Comparison of ENCODE assay signal across 14 cellular contexts in the genomic region with DNA sequence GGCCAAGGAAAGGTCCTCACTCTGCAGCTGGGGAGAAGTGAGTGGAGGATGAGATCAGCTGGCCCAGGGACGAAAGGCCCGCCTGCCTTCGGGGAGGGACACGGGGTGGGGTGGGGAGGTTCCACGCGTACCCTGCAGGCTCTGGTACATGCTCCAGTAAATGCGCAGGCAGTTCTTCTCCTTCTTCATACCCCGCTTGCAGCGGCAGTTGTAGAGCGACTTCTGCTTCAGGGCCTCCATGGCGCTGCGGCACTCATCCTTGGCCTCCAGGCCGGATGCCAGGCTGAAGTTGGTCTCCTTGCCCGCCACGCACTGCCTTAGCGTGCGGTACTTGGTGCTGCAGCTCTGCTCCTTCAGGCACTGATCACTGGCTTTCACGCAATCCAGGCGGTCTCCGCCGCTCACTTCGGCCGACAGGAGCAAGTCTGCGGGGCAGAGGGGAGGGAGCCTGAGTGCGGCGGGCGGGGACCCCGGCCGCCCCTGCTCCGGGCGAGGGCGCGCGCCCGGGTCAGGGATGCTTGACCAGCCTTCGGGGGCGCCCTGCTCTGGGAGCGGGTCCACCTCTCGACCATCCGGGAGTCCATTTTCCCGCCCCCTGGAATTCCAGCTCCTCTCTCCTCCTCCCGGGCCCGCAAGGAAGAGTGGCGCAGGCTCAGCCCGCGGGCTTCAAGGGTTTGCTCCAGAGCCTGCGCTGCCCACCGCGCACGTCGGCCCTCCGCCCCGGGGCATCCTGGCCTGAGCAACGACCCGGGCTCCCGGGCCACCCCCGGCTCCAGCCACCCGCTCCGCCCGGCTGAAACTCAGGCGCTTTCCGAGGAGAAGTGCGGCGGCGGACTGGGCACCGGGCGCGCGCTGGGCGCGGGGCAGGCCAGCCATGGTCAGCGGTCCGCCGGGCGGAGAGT. TPM values are rescaled to one million over a fixed set of nuclear protein-coding genes. Genes with fewer than 3 reads are reported as not detected.
DNase-seq lines count a peak whose midpoint lies in the region; ATAC-seq and TF ChIP-seq lines count a peak whose summit lies in the region.
"Had no signal": no experiment of that assay in that cellular context is flagged by ENCODE, and none has a peak within 500 bp of the region (broad histone marks: within the 10 kb centered on the region; RNA-seq: fewer than 3 reads in every experiment).

No MANE protein-coding gene starts in this region.

- TF ChIP-seq EP300 in SK-N-SH (IDR thresholded peaks at IDR 0.05; ENCODE audit: borderline replicate concordance in 1 of 2, low read depth in 1 of 2, low read length in 1 of 2): no peak

- H3K4me3 ChIP-seq in SK-N-SH (ENCODE audit: low read depth in 2 of 2, low read length in 1 of 2) (peak overlapping the region; percentile 53 to 57; a peak in 3 of 4 replicates), right cardiac atrium (ENCODE audit: low read length) (peak overlapping the region; percentile 75), parathyroid adenoma (ENCODE audit: low read depth, low read length) (peak overlapping the region; percentile 61)

- H3K36me3 ChIP-seq in SK-N-SH (replicated peaks in 1 of 2; ENCODE audit: control insufficient read depth in 1 of 2, insufficient read depth in 2 of 2, low read length in 1 of 2) (no peaks in the 10 kb centered on the region), parathyroid adenoma (ENCODE audit: control insufficient read depth, insufficient read depth, low read length) (no peaks in the 10 kb centered on the region)

- H4K20me1 ChIP-seq in SK-N-SH (ENCODE audit: insufficient read depth): no peaks in the 10 kb centered on the region

- DNase-seq in AG08396 (ENCODE audit: low spot score) (peak; percentile 22), SK-N-SH (peak; percentile 73), right cardiac atrium (peak; percentile 51 to 81 (median 72)), HK-2 (ENCODE audit: unreplicated experiment) (no peak), kidney glomerular epithelial cell (lab: John Stamatoyannopoulos, UW) (no peak)
- DNase-seq: activated CD8-positive, alpha-beta memory T cell treated with anti-CD3 and anti-CD28 coated beads, Interleukin-2, amount 50 U/mL, for 4 hours; CD8-positive, alpha-beta T cell; NCI-H1436 treated with DMSO at 0.1 percent for 48 hours had no signal

- H3K9me3 ChIP-seq in SK-N-SH: no peaks in the 10 kb centered on the region
- H3K9me3 ChIP-seq in right cardiac atrium (ENCODE audit: control insufficient read depth, low read length): no peaks in the 10 kb centered on the region
- no peaks in the 10 kb centered on the region for H3K9me3 ChIP-seq in parathyroid adenoma (ENCODE audit: control insufficient read depth, low read length)

- H3K4me1 ChIP-seq in SK-N-SH (ENCODE audit: control insufficient read depth in 1 of 2, insufficient read depth in 2 of 2, low read depth in 1 of 2, low read length in 1 of 2) (peaks cover 4 to 22% of the 10 kb centered on the region in 2 experiments; a peak in 1 of 4 replicates), right cardiac atrium (ENCODE audit: control insufficient read depth, insufficient read depth, low read length) (no peaks in the 10 kb centered on the region), parathyroid adenoma (peaks cover 6% of the 10 kb centered on the region)

- intact Hi-C loops in right cardiac atrium (cut with DNase I): loop anchor here in 1 of 4 donors (10.0 kb wide), 1 partner anchor 326 kb away; no protein-coding TSS in a partner anchor

- no peak overlapping the region for H3K9ac ChIP-seq in SK-N-SH
- H3K9ac ChIP-seq in parathyroid adenoma: no peak overlapping the region

- peaks cover 41% of the 10 kb centered on the region for H3K27me3 ChIP-seq in SK-N-SH (ENCODE audit: insufficient read depth)
- no peaks in the 10 kb centered on the region for H3K27me3 ChIP-seq in right cardiac atrium (ENCODE audit: control insufficient read depth, insufficient read depth)
- no peaks in the 10 kb centered on the region for H3K27me3 ChIP-seq in parathyroid adenoma (ENCODE audit: control insufficient read depth, insufficient read depth, low read length)

- H3K4me2 ChIP-seq in SK-N-SH (peak overlapping the region; percentile 87), parathyroid adenoma (ENCODE audit: low read length) (peak overlapping the region; percentile 90)

- POLR2A ChIA-PET in SK-N-SH (lab: Yijun Ruan, JAX): no interaction called here

- WGBS in SK-N-SH (ENCODE audit: low lambda C conversion rate): 81% methylated on average over 18 of the region's 75 CpGs
- WGBS in right cardiac atrium: 15% methylated on average over 75 of the region's 75 CpGs

- TF ChIP-seq CTCF in SK-N-SH (IDR thresholded peaks at IDR 0.05) (no peak), parathyroid adenoma (IDR thresholded peaks at IDR 0.05) (no peak)

- H3K27ac ChIP-seq in SK-N-SH (ENCODE audit: low read depth in 2 of 2, low read length in 1 of 2) (no peak overlapping the region), right cardiac atrium (ENCODE audit: low read length) (no peak overlapping the region), parathyroid adenoma (no peak overlapping the region)

- H3K79me2 ChIP-seq in SK-N-SH (ENCODE audit: insufficient read depth) (no peaks in the 10 kb centered on the region), parathyroid adenoma (no peaks in the 10 kb centered on the region)

- peak; percentile 44 to 46 for ATAC-seq in right cardiac atrium
- ATAC-seq in GM21447 (IDR thresholded peaks at IDR 0.05; ENCODE audit: unreplicated experiment): no peak
- no peak for ATAC-seq in GM19452 (IDR thresholded peaks at IDR 0.05; ENCODE audit: unreplicated experiment)
- ATAC-seq: CD8-positive, alpha-beta T cell; stimulated activated effector memory CD8-positive, alpha-beta T cell treated with anti-CD3 and anti-CD28 coated beads, Interleukin-12 subunit alpha, Interleukin-12 subunit beta, amount 100 ng/mL, for 72 hours had no signal

- H3K9me2 ChIP-seq in SK-N-SH: no peaks in the 10 kb centered on the region

- CTCF ChIA-PET in SK-N-SH (lab: Yijun Ruan, JAX): interaction anchor here (2.1 to 3.4 kb wide), 3 partner anchors 17 to 564 kb away, joined by 6 to 13 read pairs (median 13); no protein-coding TSS in a partner anchor

- H2AFZ ChIP-seq in SK-N-SH (ENCODE audit: low read depth) (no peak overlapping the region), parathyroid adenoma (peak overlapping the region; percentile 47)

- H3F3A ChIP-seq in SK-N-SH (replicated peaks; ENCODE audit: insufficient read depth): no peaks in the 10 kb centered on the region

- no peak for TF ChIP-seq RAD21 in SK-N-SH (IDR thresholded peaks at IDR 0.05; ENCODE audit: low read length)

TF ChIP-seq in SK-N-SH, 30 proteins besides CTCF, POLR2A, EP300 and RAD21 (continues in another document):
- TF ChIP-seq, protein P1, sequence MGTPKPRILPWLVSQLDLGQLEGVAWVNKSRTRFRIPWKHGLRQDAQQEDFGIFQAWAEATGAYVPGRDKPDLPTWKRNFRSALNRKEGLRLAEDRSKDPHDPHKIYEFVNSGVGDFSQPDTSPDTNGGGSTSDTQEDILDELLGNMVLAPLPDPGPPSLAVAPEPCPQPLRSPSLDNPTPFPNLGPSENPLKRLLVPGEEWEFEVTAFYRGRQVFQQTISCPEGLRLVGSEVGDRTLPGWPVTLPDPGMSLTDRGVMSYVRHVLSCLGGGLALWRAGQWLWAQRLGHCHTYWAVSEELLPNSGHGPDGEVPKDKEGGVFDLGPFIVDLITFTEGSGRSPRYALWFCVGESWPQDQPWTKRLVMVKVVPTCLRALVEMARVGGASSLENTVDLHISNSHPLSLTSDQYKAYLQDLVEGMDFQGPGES (IDR thresholded peaks at IDR 0.05; ENCODE audit: low read depth, low read length): no peak
- TF ChIP-seq SIN3A (IDR thresholded peaks at IDR 0.05; ENCODE audit: borderline replicate concordance, low read depth, low read length) (no peak), SMC3 (IDR thresholded peaks at IDR 0.05; ENCODE audit: low read depth, low read length) (no peak), RCOR1 (IDR thresholded peaks at IDR 0.05; ENCODE audit: low read length) (no peak), MXI1 (IDR thresholded peaks at IDR 0.05; ENCODE audit: low read depth, low read length) (no peak), JUND (IDR thresholded peaks at IDR 0.05) (no peak), GATA2 (CRISPR knock-in tag; IDR thresholded peaks at IDR 0.05) (no peak), FOXM1 (IDR thresholded peaks at IDR 0.05; ENCODE audit: low read depth) (no peak), NFIC (IDR thresholded peaks at IDR 0.05; ENCODE audit: borderline replicate concordance) (no peak), FOXJ3 (CRISPR knock-in tag; IDR thresholded peaks at IDR 0.05) (no peak), GABPA (IDR thresholded peaks at IDR 0.05; ENCODE audit: low read depth) (no peak), NRF1 (IDR thresholded peaks at IDR 0.05; ENCODE audit: low read depth, low read length) (no peak), CHD2 (IDR thresholded peaks at IDR 0.05; ENCODE audit: low read length, partially characterized antibody) (no peak), RFX5 (IDR thresholded peaks at IDR 0.05; ENCODE audit: low read length) (no peak), TCF12 (IDR thresholded peaks at IDR 0.05) (no peak)
- TF ChIP-seq, protein P2, sequence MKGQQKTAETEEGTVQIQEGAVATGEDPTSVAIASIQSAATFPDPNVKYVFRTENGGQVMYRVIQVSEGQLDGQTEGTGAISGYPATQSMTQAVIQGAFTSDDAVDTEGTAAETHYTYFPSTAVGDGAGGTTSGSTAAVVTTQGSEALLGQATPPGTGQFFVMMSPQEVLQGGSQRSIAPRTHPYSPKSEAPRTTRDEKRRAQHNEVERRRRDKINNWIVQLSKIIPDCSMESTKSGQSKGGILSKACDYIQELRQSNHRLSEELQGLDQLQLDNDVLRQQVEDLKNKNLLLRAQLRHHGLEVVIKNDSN (IDR thresholded peaks at IDR 0.05; ENCODE audit: borderline replicate concordance, low read depth): no peak
- TF ChIP-seq, protein P3, sequence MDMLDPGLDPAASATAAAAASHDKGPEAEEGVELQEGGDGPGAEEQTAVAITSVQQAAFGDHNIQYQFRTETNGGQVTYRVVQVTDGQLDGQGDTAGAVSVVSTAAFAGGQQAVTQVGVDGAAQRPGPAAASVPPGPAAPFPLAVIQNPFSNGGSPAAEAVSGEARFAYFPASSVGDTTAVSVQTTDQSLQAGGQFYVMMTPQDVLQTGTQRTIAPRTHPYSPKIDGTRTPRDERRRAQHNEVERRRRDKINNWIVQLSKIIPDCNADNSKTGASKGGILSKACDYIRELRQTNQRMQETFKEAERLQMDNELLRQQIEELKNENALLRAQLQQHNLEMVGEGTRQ (IDR thresholded peaks at IDR 0.05; ENCODE audit: borderline replicate concordance, low read depth, low read length): no peak

RNA-seq across cellular contexts. Expression of a gene that starts 2.1 kb away (rescaled TPM):
- polyA plus RNA-seq in SK-N-SH (2012; rRNA removed): 1.6 and 2.6 TPM in 2 replicates
- polyA plus RNA-seq in SK-N-SH (2012; cell fraction: cytosol; rRNA removed): 2.0 and 2.4 TPM in 2 replicates
- 2.1 and 2.4 TPM in 2 replicates for polyA plus RNA-seq in SK-N-SH (2012; cell fraction: nucleus; rRNA removed)
- 1 to 10 TPM; 4.5 to 8.3 (median 7.1) TPM for total RNA-seq in right cardiac atrium
- 2.7 TPM for polyA plus RNA-seq in right cardiac atrium
- total RNA-seq: CD8-positive, alpha-beta T cell had no signal

RNA-seq across cellular contexts. Expression of a gene that starts 53.3 kb away (rescaled TPM):
- not detected in 2 replicates for polyA plus RNA-seq in SK-N-SH (2012; rRNA removed)
- polyA plus RNA-seq in SK-N-SH (2012; cell fraction: cytosol; rRNA removed): not detected in 2 replicates
- polyA plus RNA-seq in SK-N-SH (2012; cell fraction: nucleus; rRNA removed): not detected in 2 replicates
- total RNA-seq in right cardiac atrium: not detected
- polyA plus RNA-seq in right cardiac atrium: not detected
- total RNA-seq: CD8-positive, alpha-beta T cell; omental fat pad; SK-MEL-5 had no signal

Comparison
In these comparisons a context has a peak if more than half of its experiments do, and no peak if none do; other contexts are left out.
1. DNase-seq: peak in AG08396 (single experiment), SK-N-SH (single experiment) and right cardiac atrium (3 of 3); none in HK-2 (single experiment) and kidney glomerular epithelial cell (single experiment).
2. ATAC-seq: peak in right cardiac atrium (2 of 2); none in GM21447 (single experiment) and GM19452 (single experiment).
3. Peak in every context shown above with its lines, with median percentiles within 50 percentile points of each other: H3K4me3 ChIP-seq.